1 cellular context compared by ENCODE assay signal in the genomic region with DNA sequence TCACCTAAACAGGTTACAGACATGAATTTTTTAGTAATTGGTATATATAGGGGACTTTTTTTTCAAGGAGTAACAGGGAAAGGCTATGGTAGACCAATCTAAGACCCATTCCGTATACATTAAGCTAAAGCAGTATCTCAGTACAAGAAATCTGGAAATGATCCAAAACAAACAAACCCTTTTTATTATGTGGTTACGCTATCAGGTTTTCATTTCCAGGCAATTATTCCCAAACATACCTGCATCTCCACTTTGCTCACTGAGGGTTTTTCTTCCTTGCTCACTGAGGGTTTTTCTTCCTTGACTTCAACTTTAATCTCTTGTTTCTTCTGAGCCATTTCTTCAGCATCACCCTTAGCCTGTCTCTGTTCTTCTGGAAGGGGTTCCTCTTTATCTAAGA.
TF ChIP-seq lines count a peak whose summit lies in the region.

No MANE protein-coding gene starts in this region.

TF ChIP-seq in HepG2, 621 proteins besides CTCF, POLR2A, EP300 and RAD21 (continued from another document):
- TF ChIP-seq, protein P1, sequence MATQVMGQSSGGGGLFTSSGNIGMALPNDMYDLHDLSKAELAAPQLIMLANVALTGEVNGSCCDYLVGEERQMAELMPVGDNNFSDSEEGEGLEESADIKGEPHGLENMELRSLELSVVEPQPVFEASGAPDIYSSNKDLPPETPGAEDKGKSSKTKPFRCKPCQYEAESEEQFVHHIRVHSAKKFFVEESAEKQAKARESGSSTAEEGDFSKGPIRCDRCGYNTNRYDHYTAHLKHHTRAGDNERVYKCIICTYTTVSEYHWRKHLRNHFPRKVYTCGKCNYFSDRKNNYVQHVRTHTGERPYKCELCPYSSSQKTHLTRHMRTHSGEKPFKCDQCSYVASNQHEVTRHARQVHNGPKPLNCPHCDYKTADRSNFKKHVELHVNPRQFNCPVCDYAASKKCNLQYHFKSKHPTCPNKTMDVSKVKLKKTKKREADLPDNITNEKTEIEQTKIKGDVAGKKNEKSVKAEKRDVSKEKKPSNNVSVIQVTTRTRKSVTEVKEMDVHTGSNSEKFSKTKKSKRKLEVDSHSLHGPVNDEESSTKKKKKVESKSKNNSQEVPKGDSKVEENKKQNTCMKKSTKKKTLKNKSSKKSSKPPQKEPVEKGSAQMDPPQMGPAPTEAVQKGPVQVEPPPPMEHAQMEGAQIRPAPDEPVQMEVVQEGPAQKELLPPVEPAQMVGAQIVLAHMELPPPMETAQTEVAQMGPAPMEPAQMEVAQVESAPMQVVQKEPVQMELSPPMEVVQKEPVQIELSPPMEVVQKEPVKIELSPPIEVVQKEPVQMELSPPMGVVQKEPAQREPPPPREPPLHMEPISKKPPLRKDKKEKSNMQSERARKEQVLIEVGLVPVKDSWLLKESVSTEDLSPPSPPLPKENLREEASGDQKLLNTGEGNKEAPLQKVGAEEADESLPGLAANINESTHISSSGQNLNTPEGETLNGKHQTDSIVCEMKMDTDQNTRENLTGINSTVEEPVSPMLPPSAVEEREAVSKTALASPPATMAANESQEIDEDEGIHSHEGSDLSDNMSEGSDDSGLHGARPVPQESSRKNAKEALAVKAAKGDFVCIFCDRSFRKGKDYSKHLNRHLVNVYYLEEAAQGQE (IDR thresholded peaks at IDR 0.05; ENCODE audit: borderline replicate concordance in 1 of 2, low read depth in 1 of 2, low read length in 2 of 2), result no peak
- no peak for TF ChIP-seq SOX5 (CRISPR knock-in tag; IDR thresholded peaks at IDR 0.05; ENCODE audit: borderline replicate concordance)
- TF ChIP-seq POGZ (CRISPR knock-in tag; IDR thresholded peaks at IDR 0.05), result no peak
- no peak for TF ChIP-seq RBFOX2 (IDR thresholded peaks at IDR 0.05; ENCODE audit: low read depth, low read length)
- TF ChIP-seq MAZ (IDR thresholded peaks at IDR 0.05; ENCODE audit: borderline replicate concordance, low read depth, low read length), result no peak
- TF ChIP-seq MAZ (CRISPR knock-in tag; IDR thresholded peaks at IDR 0.05; ENCODE audit: low read depth), result no peak
- TF ChIP-seq FOXP1 (IDR thresholded peaks at IDR 0.05), result no peak
- no peak for TF ChIP-seq FOXP1 (CRISPR knock-in tag; IDR thresholded peaks at IDR 0.05)
- no peak for TF ChIP-seq IKZF4 (CRISPR knock-in tag; IDR thresholded peaks at IDR 0.05; ENCODE audit: borderline replicate concordance, low read depth, not compliant biosample characterization)
- TF ChIP-seq, protein P2, sequence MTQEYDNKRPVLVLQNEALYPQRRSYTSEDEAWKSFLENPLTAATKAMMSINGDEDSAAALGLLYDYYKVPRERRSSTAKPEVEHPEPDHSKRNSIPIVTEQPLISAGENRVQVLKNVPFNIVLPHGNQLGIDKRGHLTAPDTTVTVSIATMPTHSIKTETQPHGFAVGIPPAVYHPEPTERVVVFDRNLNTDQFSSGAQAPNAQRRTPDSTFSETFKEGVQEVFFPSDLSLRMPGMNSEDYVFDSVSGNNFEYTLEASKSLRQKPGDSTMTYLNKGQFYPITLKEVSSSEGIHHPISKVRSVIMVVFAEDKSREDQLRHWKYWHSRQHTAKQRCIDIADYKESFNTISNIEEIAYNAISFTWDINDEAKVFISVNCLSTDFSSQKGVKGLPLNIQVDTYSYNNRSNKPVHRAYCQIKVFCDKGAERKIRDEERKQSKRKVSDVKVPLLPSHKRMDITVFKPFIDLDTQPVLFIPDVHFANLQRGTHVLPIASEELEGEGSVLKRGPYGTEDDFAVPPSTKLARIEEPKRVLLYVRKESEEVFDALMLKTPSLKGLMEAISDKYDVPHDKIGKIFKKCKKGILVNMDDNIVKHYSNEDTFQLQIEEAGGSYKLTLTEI (CRISPR knock-in tag; conservative IDR thresholded peaks at IDR 0.05), result no peak
- TF ChIP-seq CCAR2 (optimal IDR thresholded peaks at IDR 0.05; ENCODE audit: low read depth, low read length), result no peak
TF ChIP-seq in HepG2: peak in this region for 0.
